ENCODE assay signal across 18 cellular contexts in genomic region chr6:127277878-127278843, GRCh38.
"Had no signal": no experiment of that assay in that cellular context is flagged by ENCODE, and none has a peak within 500 bp of the region (broad histone marks: within the 10 kb centered on the region; RNA-seq: fewer than 3 reads in every experiment).

No MANE protein-coding gene starts in this region.

- H3K4me1 ChIP-seq: testis had no signal

- H3K9me3 ChIP-seq: mucosa of descending colon, neutrophil, pancreas, testis, tibial artery had no signal

- DNase-seq: dorsolateral prefrontal cortex; effector CD4-positive, alpha-beta T cell; mesenchymal stem cell; mucosa of descending colon; naive B cell; pancreas; retina; stimulated activated CD4-positive, alpha-beta T cell treated with anti-CD3 and anti-CD28 coated beads, Interleukin-4, amount 100 ng/mL, for 4 hours; stimulated activated naive CD8-positive, alpha-beta T cell treated with anti-CD3 and anti-CD28 coated beads, Interleukin-15, Interleukin-2, amounts not matched to agents 100 U/mL and 50 U/mL, for 24 hours; substantia nigra; testis; tibial artery had no signal

- FAIRE-seq: frontal cortex, keratinocyte, pancreas had no signal

- H3K27ac ChIP-seq: dorsolateral prefrontal cortex, neutrophil, pancreas, testis, tibial artery had no signal

- H3K4me3 ChIP-seq: dorsolateral prefrontal cortex, mucosa of descending colon, pancreas, testis, tibial artery had no signal

- H3K27me3 ChIP-seq: dorsolateral prefrontal cortex, neutrophil, pancreas, testis, tibial artery had no signal

- ATAC-seq: mucosa of descending colon; natural killer cell treated with Interleukin-12 subunit alpha and Interleukin-12 subunit beta and Interleukin-15 and Interleukin-18, amount 100 ng/mL, for 72 hours; pancreas; sciatic nerve; stimulated activated memory B cell treated with anti-CD40 and anti-IgM and Interleukin-4, amounts not matched to agents 10 μg/mL and 1 μg/mL and 100 μg/mL, for 72 hours; stimulated activated naive CD8-positive, alpha-beta T cell treated with anti-CD3 and anti-CD28 coated beads, Interleukin-15, Interleukin-2, amounts not matched to agents 100 U/mL and 50 U/mL, for 24 hours had no signal
